25 cellular contexts compared by ENCODE assay signal in genomic region chr18:30163573-30163972, GRCh38.
"Had no signal": no experiment of that assay in that cellular context is flagged by ENCODE, and none has a peak within 500 bp of the region (broad histone marks: within the 10 kb centered on the region; RNA-seq: fewer than 3 reads in every experiment).

No MANE protein-coding gene starts in this region.

- DNase-seq: Kasumi-1; MG63; NCI-H1092 treated with DMSO at 0.1 percent for 48 hours; NCI-H1436; NCI-H187; NCI-H2029; NCI-H2081 treated with DMSO at 0.1 percent for 48 hours; NCI-H2171; NCI-H226; NCI-H446; NCI-H510A; NCI-H524 treated with DMSO at 0.1 percent for 48 hours; NCI-H69; NCI-H774; NK-92 treated with Interleukin-12 subunit alpha and Interleukin-12 subunit beta, amount 100 ng/mL, for 24 hours; PC-9; Peyer's patch; Right ventricle myocardium superior; RPMI8226; SIG-M5 had no signal

- H3K4me2 ChIP-seq: KMS-11, PC-9 had no signal

- H3K27ac ChIP-seq: HL-60, KMS-11, PC-9, Peyer's patch, SJSA1, SK-N-MC had no signal

- H2AFZ ChIP-seq: PC-9 had no signal

- H3K27me3 ChIP-seq: MG63, Peyer's patch, SJSA1 had no signal

- ATAC-seq: K562 had no signal

- H3K4me1 ChIP-seq: Peyer's patch, SJSA1 had no signal

- H3K9ac ChIP-seq: KMS-11 had no signal

- H3K9me3 ChIP-seq: MG63, Peyer's patch, SJSA1 had no signal

- H3K4me3 ChIP-seq: K562, MG63, PC-9, Peyer's patch, SJSA1, SK-N-MC had no signal

- H3K36me3 ChIP-seq: MG63, Peyer's patch, SJSA1 had no signal
